In genomic region chr12:64680235-64680634, GRCh38 we compare ENCODE assay signal across 9 cellular contexts.
DNase-seq lines count a peak whose midpoint lies in the region; ATAC-seq and TF ChIP-seq lines count a peak whose summit lies in the region.
"Had no signal": no experiment of that assay in that cellular context is flagged by ENCODE, and none has a peak within 500 bp of the region (broad histone marks: within the 10 kb centered on the region; RNA-seq: fewer than 3 reads in every experiment).

No MANE protein-coding gene starts in this region.

- TF ChIP-seq EP300 in stomach (IDR thresholded peaks at IDR 0.05) = no peak

- H3K4me3 ChIP-seq in left ventricle myocardium inferior (peak overlapping the region; percentile 36), stomach (peak overlapping the region in 1 of 4 donors; percentile 17)

- H3K9me3 ChIP-seq in left ventricle myocardium inferior (replicated peaks) = no peaks in the 10 kb centered on the region
- H3K9me3 ChIP-seq in stomach = no peaks in the 10 kb centered on the region

- ATAC-seq in GM21390 (IDR thresholded peaks at IDR 0.05; ENCODE audit: unreplicated experiment) (no peak), GM21367 (IDR thresholded peaks at IDR 0.05; ENCODE audit: unreplicated experiment) (no peak)

- intact Hi-C loops in left ventricle myocardium inferior (cut with micrococcal nuclease) = no loop called here
- intact Hi-C loops in stomach (cut with DNase I; ENCODE audit: low total_unique reads) = no loop called here

- H3K4me1 ChIP-seq in left ventricle myocardium inferior (peaks cover 94% of the 10 kb centered on the region), stomach (peaks cover 32 to 99% (median 79%) of the 10 kb centered on the region in 4 donors)

- peak overlapping the region; percentile 69 for H3K27ac ChIP-seq in VCaP
- peak overlapping the region; percentile 74 for H3K27ac ChIP-seq in left ventricle myocardium inferior (replicated peaks)
- H3K27ac ChIP-seq in stomach = peak overlapping the region; percentile 81 to 91 (median 86)

- 25 to 48% (median 37%) methylated on average over 4 of the region's 4 CpGs for whole genome bisulfite sequencing in stomach, 5 donors

- H3K27me3 ChIP-seq in left ventricle myocardium inferior (ENCODE audit: low read depth) (no peaks in the 10 kb centered on the region), stomach (no peaks in the 10 kb centered on the region)

- peak; percentile 21 for DNase-seq in NCI-H2196 (lab: John Stamatoyannopoulos, UW; ENCODE audit: unreplicated experiment)
- DNase-seq in NCI-H2196 treated with DMSO at 0.1 percent for 48 hours (lab: John Stamatoyannopoulos, UW; ENCODE audit: unreplicated experiment) = no peak
- DNase-seq in left ventricle myocardium inferior = no peak
- DNase-seq in stomach = no peak
- no peak for DNase-seq in D341Med (ENCODE audit: low spot score)
- DNase-seq: KG1 had no signal

- TF ChIP-seq POLR2A in stomach (IDR thresholded peaks at IDR 0.05) = no peak

- H3K36me3 ChIP-seq in left ventricle myocardium inferior = peaks cover 7% of the 10 kb centered on the region
- H3K36me3 ChIP-seq in stomach = peaks cover 2 to 6% (median 3%) of the 10 kb centered on the region in 4 donors

- TF ChIP-seq CTCF in VCaP (conservative IDR thresholded peaks at IDR 0.05) = no peak
- no peak for TF ChIP-seq CTCF in left ventricle myocardium inferior (IDR thresholded peaks at IDR 0.05; ENCODE audit: borderline replicate concordance)
- TF ChIP-seq CTCF in stomach (IDR thresholded peaks at IDR 0.05) = no peak
